Comparison of ENCODE assay signal across 8 cellular contexts in the genomic region with DNA sequence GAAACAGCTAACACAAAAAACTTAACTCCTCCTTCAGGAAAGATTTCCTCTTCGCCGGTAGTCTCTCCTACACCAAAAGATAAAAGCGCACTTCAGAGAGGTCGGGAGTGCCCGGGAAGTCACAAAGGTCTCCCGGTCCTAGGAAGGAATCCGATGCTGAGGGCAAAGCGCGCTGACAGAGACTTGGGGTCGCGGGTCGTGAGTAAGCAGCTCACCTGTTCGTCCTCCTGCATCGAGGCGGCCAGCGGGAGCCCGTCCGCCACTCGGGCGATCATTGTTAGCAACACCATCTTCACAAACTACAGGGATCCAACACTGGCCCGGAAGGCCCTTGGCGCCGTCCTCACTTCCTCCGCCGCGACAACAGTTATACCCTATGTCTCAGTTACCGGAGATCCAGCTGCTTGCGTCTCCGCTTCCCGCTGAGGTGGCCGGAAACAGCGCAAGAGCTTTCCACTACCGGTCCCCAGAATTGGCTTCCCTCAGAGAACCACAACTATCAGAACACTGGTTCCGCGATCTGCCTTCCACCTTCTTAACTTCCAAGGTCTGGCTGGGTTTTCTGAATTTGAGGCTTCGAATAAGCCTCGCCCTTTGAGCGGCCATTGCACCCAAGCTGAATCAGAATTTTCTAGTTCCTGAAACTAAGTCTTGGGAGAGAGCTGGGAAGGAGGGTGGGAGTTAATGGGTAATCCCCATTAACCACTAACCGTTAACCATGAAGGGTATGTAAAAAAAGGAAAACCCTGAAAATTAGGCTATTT. TPM values are rescaled to one million over a fixed set of nuclear protein-coding genes. Genes with fewer than 3 reads are reported as not detected.
A peak's percentile ranks its signal among the peaks of the same experiment; 100 is the strongest.
DNase-seq lines count a peak whose midpoint lies in the region; ATAC-seq and TF ChIP-seq lines count a peak whose summit lies in the region.

A gene (minus strand): TSS at position 429 of the 764 bp plus-strand sequence. CDS start 139 bp downstream, at position 290.

- H3K27me3 ChIP-seq in fibroblast of lung (ENCODE audit: control insufficient read depth, insufficient read depth, low read length), result no peaks in the 10 kb centered on the region
- H3K27me3 ChIP-seq in naive thymus-derived CD4-positive, alpha-beta T cell (ENCODE audit: control insufficient read depth in 2 of 2, insufficient read depth in 2 of 2, low read length in 2 of 2), result no peaks in the 10 kb centered on the region

- H3K9ac ChIP-seq in fibroblast of lung (ENCODE audit: insufficient read depth, low read length), result peak within 1 kb of the TSS; percentile 98

- H3K36me3 ChIP-seq in fibroblast of lung (ENCODE audit: control insufficient read depth, insufficient read depth, low read length), result no peaks in the 10 kb centered on the region
- peaks cover 0 to 5% (median 0%) of the 10 kb centered on the region in 3 experiments for H3K36me3 ChIP-seq in naive thymus-derived CD4-positive, alpha-beta T cell (ENCODE audit: control insufficient read depth in 2 of 3, insufficient read depth in 3 of 3, low read length in 3 of 3)

- TF ChIP-seq CTCF in fibroblast of lung (conservative IDR thresholded peaks at IDR 0.05 in 1 of 2, IDR thresholded peaks at IDR 0.05 in 1 of 2; ENCODE audit: low read depth in 1 of 2, low read length in 2 of 2), result no peak

- H3K27ac ChIP-seq in fibroblast of lung (ENCODE audit: insufficient read depth, low read length), result peak within 1 kb of the TSS; percentile 99
- H3K27ac ChIP-seq in naive thymus-derived CD4-positive, alpha-beta T cell (ENCODE audit: low read depth, low read length), result peak within 1 kb of the TSS; percentile 93

- intact Hi-C loops in activated T-helper 1 cell treated with anti-CD3 and anti-CD28 coated beads, Interleukin-12 subunit alpha, Interleukin-12 subunit beta, Interleukin-2, Interleukin-4 antibody, amounts not matched to agents 30 ng/mL and 10 ng/mL and 1 ng/mL, durations not matched to agents 14 hours and 24 hours and 36 hours (cut with micrococcal nuclease), result no loop called here
- intact Hi-C loops in naive thymus-derived CD4-positive, alpha-beta T cell (cut with micrococcal nuclease), result no loop called here

- H3K27me3 Mint-ChIP-seq in activated T-helper 1 cell treated with anti-CD3 and anti-CD28 coated beads, Interleukin-12 subunit alpha, Interleukin-12 subunit beta, Interleukin-2, Interleukin-4 antibody, amounts not matched to agents 30 ng/mL and 10 ng/mL and 1 ng/mL, durations not matched to agents 14 hours and 24 hours and 36 hours (ENCODE audit: insufficient read depth), result peaks cover 2% of the 10 kb centered on the region
- H3K27me3 Mint-ChIP-seq in naive thymus-derived CD4-positive, alpha-beta T cell, result peaks cover 0 to 2% (median 0%) of the 10 kb centered on the region in 5 donors
- H3K27me3 Mint-ChIP-seq in stimulated activated memory B cell treated with anti-CD40 and anti-IgM and Interleukin-4, amounts not matched to agents 10 μg/mL and 1 μg/mL and 100 μg/mL, for 72 hours, result no peaks in the 10 kb centered on the region

- peaks cover 1% of the 10 kb centered on the region for H3K36me3 Mint-ChIP-seq in activated T-helper 1 cell treated with anti-CD3 and anti-CD28 coated beads, Interleukin-12 subunit alpha, Interleukin-12 subunit beta, Interleukin-2, Interleukin-4 antibody, amounts not matched to agents 30 ng/mL and 10 ng/mL and 1 ng/mL, durations not matched to agents 14 hours and 24 hours and 36 hours (ENCODE audit: low read depth)
- peaks cover 0 to 9% (median 0%) of the 10 kb centered on the region in 5 donors for H3K36me3 Mint-ChIP-seq in naive thymus-derived CD4-positive, alpha-beta T cell
- H3K36me3 Mint-ChIP-seq in stimulated activated memory B cell treated with anti-CD40 and anti-IgM and Interleukin-4, amounts not matched to agents 10 μg/mL and 1 μg/mL and 100 μg/mL, for 72 hours, result no peaks in the 10 kb centered on the region

- no peaks in the 10 kb centered on the region for H3K9me3 Mint-ChIP-seq in activated T-helper 1 cell treated with anti-CD3 and anti-CD28 coated beads, Interleukin-12 subunit alpha, Interleukin-12 subunit beta, Interleukin-2, Interleukin-4 antibody, amounts not matched to agents 30 ng/mL and 10 ng/mL and 1 ng/mL, durations not matched to agents 14 hours and 24 hours and 36 hours
- no peaks in the 10 kb centered on the region for H3K9me3 Mint-ChIP-seq in naive thymus-derived CD4-positive, alpha-beta T cell
- no peaks in the 10 kb centered on the region for H3K9me3 Mint-ChIP-seq in stimulated activated memory B cell treated with anti-CD40 and anti-IgM and Interleukin-4, amounts not matched to agents 10 μg/mL and 1 μg/mL and 100 μg/mL, for 72 hours

- H3K4me1 Mint-ChIP-seq in activated T-helper 1 cell treated with anti-CD3 and anti-CD28 coated beads, Interleukin-12 subunit alpha, Interleukin-12 subunit beta, Interleukin-2, Interleukin-4 antibody, amounts not matched to agents 30 ng/mL and 10 ng/mL and 1 ng/mL, durations not matched to agents 14 hours and 24 hours and 36 hours (ENCODE audit: low read depth), result peaks cover 7% of the 10 kb centered on the region
- peaks cover 0 to 33% (median 27%) of the 10 kb centered on the region in 7 donors for H3K4me1 Mint-ChIP-seq in naive thymus-derived CD4-positive, alpha-beta T cell
- H3K4me1 Mint-ChIP-seq in stimulated activated memory B cell treated with anti-CD40 and anti-IgM and Interleukin-4, amounts not matched to agents 10 μg/mL and 1 μg/mL and 100 μg/mL, for 72 hours, result no peaks in the 10 kb centered on the region

- no peaks in the 10 kb centered on the region for H3K9me3 ChIP-seq in fibroblast of lung (ENCODE audit: control insufficient read depth, insufficient read depth, low read depth, low read length)
- no peaks in the 10 kb centered on the region for H3K9me3 ChIP-seq in naive thymus-derived CD4-positive, alpha-beta T cell (ENCODE audit: control insufficient read depth in 2 of 3, low read length in 3 of 3)

- CTCF ChIA-PET in naive thymus-derived CD4-positive, alpha-beta T cell (lab: Charles Lee), result no interaction called here

- peak; percentile 99 for ATAC-seq in naive thymus-derived CD4-positive, alpha-beta T cell
- ATAC-seq in stimulated activated memory B cell treated with anti-CD40 and anti-IgM and Interleukin-4, amounts not matched to agents 10 μg/mL and 1 μg/mL and 100 μg/mL, for 72 hours, result peak; percentile 99

- H3K4me3 ChIP-seq in fibroblast of lung (replicated peaks in 1 of 4; ENCODE audit: control extremely low read depth in 1 of 4, insufficient read depth in 1 of 4, low read depth in 3 of 4, low read length in 4 of 4), result peak within 1 kb of the TSS; percentile 92 to 100 (median 99)
- H3K4me3 ChIP-seq in naive thymus-derived CD4-positive, alpha-beta T cell (ENCODE audit: low read length), result peak within 1 kb of the TSS; percentile 92

- H3K4me2 ChIP-seq in fibroblast of lung (ENCODE audit: extremely low read depth, insufficient read depth, low read length), result peak within 1 kb of the TSS; percentile 72

- peak within 1 kb of the TSS; percentile 98 for H3K27ac Mint-ChIP-seq in activated T-helper 1 cell treated with anti-CD3 and anti-CD28 coated beads, Interleukin-12 subunit alpha, Interleukin-12 subunit beta, Interleukin-2, Interleukin-4 antibody, amounts not matched to agents 30 ng/mL and 10 ng/mL and 1 ng/mL, durations not matched to agents 14 hours and 24 hours and 36 hours
- peak within 1 kb of the TSS; percentile 97 to 100 (median 99) for H3K27ac Mint-ChIP-seq in naive thymus-derived CD4-positive, alpha-beta T cell
- peak within 1 kb of the TSS; percentile 97 for H3K27ac Mint-ChIP-seq in stimulated activated memory B cell treated with anti-CD40 and anti-IgM and Interleukin-4, amounts not matched to agents 10 μg/mL and 1 μg/mL and 100 μg/mL, for 72 hours

- peaks cover 19% of the 10 kb centered on the region for H3K79me2 ChIP-seq in fibroblast of lung (ENCODE audit: control insufficient read depth, insufficient read depth, low read length)

- DNase-seq in Daoy (ENCODE audit: low read depth), result peak; percentile 97
- peak; percentile 42 for DNase-seq in GOT3 (lab: John Stamatoyannopoulos, UW)
- peak; percentile 95 for DNase-seq in LHCN-M2 (ENCODE audit: low read depth)
- DNase-seq in RPMI7951 (ENCODE audit: low read depth), result peak; percentile 95
- DNase-seq in activated T-helper 1 cell treated with anti-CD3 and anti-CD28 coated beads, Interleukin-12 subunit alpha, Interleukin-12 subunit beta, Interleukin-2, Interleukin-4 antibody, amounts not matched to agents 30 ng/mL and 10 ng/mL and 1 ng/mL, durations not matched to agents 14 hours and 24 hours and 36 hours (ENCODE audit: low spot score), result peak; percentile 86
- DNase-seq in fibroblast of lung (ENCODE audit: low read depth in 2 of 2), result peak; percentile 95 to 97
- DNase-seq in naive thymus-derived CD4-positive, alpha-beta T cell, result peak; percentile 70 to 93 (median 90)

- no peaks in the 10 kb centered on the region for H4K20me1 ChIP-seq in fibroblast of lung (ENCODE audit: control insufficient read depth, extremely low read depth, insufficient read depth, low read length)

- POLR2A ChIA-PET in naive thymus-derived CD4-positive, alpha-beta T cell (lab: Charles Lee), result interaction anchor here (0.6 kb wide), 1 partner anchor 635 kb away, joined by 3 read pairs; no protein-coding TSS in a partner anchor

- H3K4me3 Mint-ChIP-seq in activated T-helper 1 cell treated with anti-CD3 and anti-CD28 coated beads, Interleukin-12 subunit alpha, Interleukin-12 subunit beta, Interleukin-2, Interleukin-4 antibody, amounts not matched to agents 30 ng/mL and 10 ng/mL and 1 ng/mL, durations not matched to agents 14 hours and 24 hours and 36 hours, result peak within 1 kb of the TSS; percentile 99
- H3K4me3 Mint-ChIP-seq in naive thymus-derived CD4-positive, alpha-beta T cell, result peak within 1 kb of the TSS; percentile 93 to 100 (median 99)
- H3K4me3 Mint-ChIP-seq in stimulated activated memory B cell treated with anti-CD40 and anti-IgM and Interleukin-4, amounts not matched to agents 10 μg/mL and 1 μg/mL and 100 μg/mL, for 72 hours, result peak within 1 kb of the TSS; percentile 96

- H3K4me1 ChIP-seq in fibroblast of lung (ENCODE audit: control insufficient read depth, extremely low read depth, insufficient read depth, low read length), result peaks cover 11% of the 10 kb centered on the region
- H3K4me1 ChIP-seq in naive thymus-derived CD4-positive, alpha-beta T cell (ENCODE audit: control insufficient read depth in 2 of 2, insufficient read depth in 2 of 2, low read length in 2 of 2), result peaks cover 3 to 5% of the 10 kb centered on the region in 2 donors

- peak within 1 kb of the TSS; percentile 93 for H2AFZ ChIP-seq in fibroblast of lung (ENCODE audit: low read length)

RNA-seq across cellular contexts. Expression of the gene that starts here (rescaled TPM):
- total RNA-seq in Daoy (2014; rRNA removed; shearing (Covaris generic)), result 51.3 and 54.9 TPM in 2 replicates
- total RNA-seq in LHCN-M2 (2014; rRNA removed) (44.6 and 45.5 TPM in 2 replicates), fibroblast of lung (53.2 and 74.5 TPM in 2 replicates)
- polyA plus RNA-seq in LHCN-M2 (2012), result 32.4 TPM
- total RNA-seq in RPMI7951 (2014; rRNA removed; shearing (Covaris generic)), result 38.4 and 39.0 TPM in 2 replicates
- total RNA-seq in activated T-helper 1 cell treated with anti-CD3 and anti-CD28 coated beads, Interleukin-12 subunit alpha, Interleukin-12 subunit beta, Interleukin-2, Interleukin-4 antibody, amounts not matched to agents 30 ng/mL and 10 ng/mL and 1 ng/mL, durations not matched to agents 14 hours and 24 hours and 36 hours, result 22.3 and 22.6 TPM in 2 replicates
- polyA plus RNA-seq in fibroblast of lung, result 52.7 and 71.3 TPM in 2 replicates
- 49.3 and 59.8 TPM in 2 replicates for polyA plus RNA-seq in fibroblast of lung (2012)
- 7.6 and 10.6 TPM in 2 replicates for polyA minus RNA-seq in fibroblast of lung (ENCODE audit: low replicate concordance)
- 10 to 100 TPM; 28.1 to 49.6 (median 35.3) TPM for total RNA-seq in naive thymus-derived CD4-positive, alpha-beta T cell
- 10 to 100 TPM; 17.2 to 22.1 TPM for polyA plus RNA-seq in naive thymus-derived CD4-positive, alpha-beta T cell

Comparison
In these comparisons a context has a peak if more than half of its experiments do, and no peak if none do; other contexts are left out.
1. Peak in every context shown above with its lines: DNase-seq, ATAC-seq, H3K4me3 ChIP-seq and H3K27ac ChIP-seq.
2. DNase-seq: peak in every context shown above with its lines; median percentile 97 in Daoy; 96 in fibroblast of lung; 95 in LHCN-M2; 95 in RPMI7951; 90 in naive thymus-derived CD4-positive, alpha-beta T cell; 86 in activated T-helper 1 cell treated with anti-CD3 and anti-CD28 coated beads, Interleukin-12 subunit alpha, Interleukin-12 subunit beta, Interleukin-2, Interleukin-4 antibody, amounts not matched to agents 30 ng/mL and 10 ng/mL and 1 ng/mL, durations not matched to agents 14 hours and 24 hours and 36 hours; 42 in GOT3.